Comparison of ENCODE assay signal across 1 cellular context in the genomic region with DNA sequence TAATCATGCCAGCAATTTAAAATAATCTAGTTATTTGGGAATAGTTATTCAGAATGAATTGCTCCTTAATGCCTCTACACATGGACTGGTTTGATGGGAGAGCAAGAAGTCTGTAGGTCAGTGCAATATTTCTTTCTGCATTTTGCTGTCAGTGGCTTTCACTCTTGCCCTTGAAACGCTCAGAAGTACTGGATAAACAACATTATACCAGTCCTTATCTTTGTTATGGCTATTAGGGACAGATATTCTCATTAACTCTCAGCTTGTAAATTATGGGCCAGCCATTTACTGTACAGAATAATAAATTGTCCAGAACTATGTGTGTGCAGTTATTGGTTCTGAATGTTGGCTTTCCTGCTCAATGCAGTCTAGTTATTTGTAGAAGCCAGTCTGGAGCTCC.
TF ChIP-seq lines count a peak whose summit lies in the region.

No MANE protein-coding gene starts in this region.

TF ChIP-seq in GM23338, 12 proteins besides CTCF, POLR2A, EP300 and RAD21 (continued from another document):
- no peak for TF ChIP-seq POLR2AphosphoS5 (IDR thresholded peaks at IDR 0.05; ENCODE audit: low read depth)
- TF ChIP-seq NANOG (IDR thresholded peaks at IDR 0.05; ENCODE audit: borderline replicate concordance) = no peak
